ENCODE assay signal across 16 cellular contexts in the genomic region with DNA sequence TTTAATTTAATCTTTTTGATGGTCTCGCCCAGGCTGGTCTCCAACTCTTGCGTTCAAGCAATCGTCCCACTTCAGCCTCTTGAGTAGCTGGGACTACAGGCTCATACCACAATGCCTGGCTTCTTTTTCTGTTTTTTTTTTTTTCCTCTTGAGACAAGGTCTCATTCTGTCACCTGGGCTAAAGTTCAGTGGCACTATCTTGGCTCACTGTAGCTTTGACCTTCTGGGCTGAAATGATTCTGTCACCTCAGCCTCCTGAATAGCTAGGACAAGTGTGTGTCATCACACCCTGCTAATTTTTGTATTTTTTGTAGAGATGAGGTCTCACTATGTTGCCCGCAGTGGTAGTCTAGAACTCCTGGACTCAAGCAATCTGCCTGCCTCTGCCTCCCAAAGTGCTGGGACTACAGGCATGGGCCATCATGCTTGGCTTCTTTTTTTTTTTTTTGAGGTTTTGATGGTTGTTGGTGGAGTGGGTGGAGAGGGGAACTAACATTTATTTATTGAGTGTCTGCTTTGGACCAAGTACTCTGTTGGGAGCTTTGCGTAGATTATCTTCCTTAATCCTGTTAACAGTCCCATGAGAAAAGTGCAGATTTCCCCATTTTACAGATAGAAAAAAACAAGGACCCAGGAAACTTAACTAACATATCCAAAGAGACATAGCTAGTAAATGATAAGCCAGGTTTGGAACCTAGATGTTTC.
DNase-seq lines count a peak whose midpoint lies in the region; ATAC-seq, FAIRE-seq and TF ChIP-seq lines count a peak whose summit lies in the region.
"Had no signal": no experiment of that assay in that cellular context is flagged by ENCODE, and none has a peak within 500 bp of the region (broad histone marks: within the 10 kb centered on the region; RNA-seq: fewer than 3 reads in every experiment).

No MANE protein-coding gene starts in this region.

- H3K27ac Mint-ChIP-seq in activated naive CD8-positive, alpha-beta T cell treated with anti-CD3 and anti-CD28 coated beads, Interleukin-2, amount 50 U/mL, for 24 hours: no peak overlapping the region
- H3K27ac Mint-ChIP-seq in activated naive CD8-positive, alpha-beta T cell treated with anti-CD3 and anti-CD28 coated beads for 36 hours: no peak overlapping the region
- H3K27ac Mint-ChIP-seq: HFFc6 had no signal

- H3K27me3 ChIP-seq in pancreas: no peaks in the 10 kb centered on the region

- H3K4me1 Mint-ChIP-seq in activated naive CD8-positive, alpha-beta T cell treated with anti-CD3 and anti-CD28 coated beads, Interleukin-2, amount 50 U/mL, for 24 hours: peaks cover 16% of the 10 kb centered on the region
- peaks cover 17% of the 10 kb centered on the region for H3K4me1 Mint-ChIP-seq in activated naive CD8-positive, alpha-beta T cell treated with anti-CD3 and anti-CD28 coated beads for 36 hours

- no peak for TF ChIP-seq CTCF in pancreas (IDR thresholded peaks at IDR 0.05)

- WGBS in pancreas, 2 donors: 60 to 72% methylated on average over 5 of the region's 5 CpGs

- FAIRE-seq in pancreas (lab: Jason Lieb, UNC): no peak

- no peaks in the 10 kb centered on the region for H3K9me3 Mint-ChIP-seq in activated naive CD8-positive, alpha-beta T cell treated with anti-CD3 and anti-CD28 coated beads, Interleukin-2, amount 50 U/mL, for 24 hours
- no peaks in the 10 kb centered on the region for H3K9me3 Mint-ChIP-seq in activated naive CD8-positive, alpha-beta T cell treated with anti-CD3 and anti-CD28 coated beads for 36 hours
- H3K9me3 Mint-ChIP-seq: HFFc6 had no signal

- H3K4me3 Mint-ChIP-seq in activated naive CD8-positive, alpha-beta T cell treated with anti-CD3 and anti-CD28 coated beads, Interleukin-2, amount 50 U/mL, for 24 hours: no peak overlapping the region
- H3K4me3 Mint-ChIP-seq in activated naive CD8-positive, alpha-beta T cell treated with anti-CD3 and anti-CD28 coated beads for 36 hours: no peak overlapping the region
- H3K4me3 Mint-ChIP-seq: CD4-positive, CD25-positive, alpha-beta regulatory T cell; HFFc6 had no signal

- H3K36me3 Mint-ChIP-seq in activated naive CD8-positive, alpha-beta T cell treated with anti-CD3 and anti-CD28 coated beads, Interleukin-2, amount 50 U/mL, for 24 hours (ENCODE audit: low read depth): peaks cover 2% of the 10 kb centered on the region
- peaks cover 4% of the 10 kb centered on the region for H3K36me3 Mint-ChIP-seq in activated naive CD8-positive, alpha-beta T cell treated with anti-CD3 and anti-CD28 coated beads for 36 hours

- peak; percentile 69 for ATAC-seq in activated naive CD8-positive, alpha-beta T cell treated with anti-CD3 and anti-CD28 coated beads, Interleukin-2, amount 50 U/mL, for 24 hours
- peak; percentile 48 for ATAC-seq in left colon
- peak in 3 of 4 donors; percentile 31 to 72 (median 66) for ATAC-seq in pancreas
- no peak for ATAC-seq in HG02588 (IDR thresholded peaks at IDR 0.05; ENCODE audit: unreplicated experiment)

- no peak overlapping the region for H3K27ac ChIP-seq in pancreas

- H3K9me3 ChIP-seq in pancreas: no peaks in the 10 kb centered on the region
- H3K9me3 ChIP-seq: Caco-2 had no signal

- H3K4me3 ChIP-seq in pancreas: no peak overlapping the region

- H3K36me3 ChIP-seq in pancreas: no peaks in the 10 kb centered on the region

- H3K27me3 Mint-ChIP-seq in activated naive CD8-positive, alpha-beta T cell treated with anti-CD3 and anti-CD28 coated beads, Interleukin-2, amount 50 U/mL, for 24 hours: no peaks in the 10 kb centered on the region
- H3K27me3 Mint-ChIP-seq in activated naive CD8-positive, alpha-beta T cell treated with anti-CD3 and anti-CD28 coated beads for 36 hours: no peaks in the 10 kb centered on the region
- H3K27me3 Mint-ChIP-seq: CD4-positive, CD25-positive, alpha-beta regulatory T cell had no signal

- no peak for DNase-seq in activated naive CD8-positive, alpha-beta T cell treated with anti-CD3 and anti-CD28 coated beads, Interleukin-2, amount 50 U/mL, for 24 hours
- no peak for DNase-seq in activated naive CD8-positive, alpha-beta T cell treated with anti-CD3 and anti-CD28 coated beads for 36 hours
- DNase-seq in left colon (no peak), pancreas (no peak), germinal center (ENCODE audit: low spot score) (no peak), NCI-H748 treated with DMSO at 0.1 percent for 48 hours (lab: John Stamatoyannopoulos, UW) (no peak)
- no peak for DNase-seq in stimulated activated CD4-positive, alpha-beta T cell treated with anti-CD3 and anti-CD28 coated beads, Interleukin-1b, Interleukin-23, amount 100 ng/mL, for 48 hours
- DNase-seq: Caco-2; CD4-positive, CD25-positive, alpha-beta regulatory T cell; DMS153; HFFc6; NCI-H187; NCI-H226; NCI-H524 treated with DMSO at 0.1 percent for 48 hours; SHP77 had no signal

- peaks cover 0 to 11% (median 11%) of the 10 kb centered on the region in 3 donors for H3K4me1 ChIP-seq in pancreas

- intact Hi-C loops in left colon (cut with DNase I, micrococcal nuclease) (no loop called here), pancreas (cut with DNase I) (no loop called here)
